20 cellular contexts compared by ENCODE assay signal in the genomic region with DNA sequence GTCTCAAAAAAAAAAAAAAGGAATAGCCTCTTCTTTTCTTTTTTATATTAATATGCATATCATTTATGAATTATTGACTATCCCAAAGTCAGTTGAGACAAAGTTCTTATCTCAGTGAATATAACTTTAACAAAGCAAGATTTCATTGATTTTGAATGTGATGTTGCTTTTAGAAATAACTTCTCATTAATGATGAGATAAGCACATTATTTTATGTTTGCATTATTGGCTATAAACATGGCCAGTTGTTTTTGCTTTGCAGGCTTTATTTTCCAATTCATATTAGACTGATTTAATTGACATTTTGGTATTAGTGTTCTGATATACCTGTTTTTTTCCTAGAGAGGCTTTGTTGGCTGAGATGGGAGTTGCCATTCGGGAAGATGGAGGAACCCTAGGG.
DNase-seq lines count a peak whose midpoint lies in the region; FAIRE-seq and TF ChIP-seq lines count a peak whose summit lies in the region.
"Had no signal": no experiment of that assay in that cellular context is flagged by ENCODE, and none has a peak within 500 bp of the region (broad histone marks: within the 10 kb centered on the region; RNA-seq: fewer than 3 reads in every experiment).

No MANE protein-coding gene starts in this region.

- FAIRE-seq in colon (lab: Jason Lieb, UNC), result peak; percentile 45

- H3K36me3 ChIP-seq in neutrophil (peaks cover 95% of the 10 kb centered on the region), urinary bladder (ENCODE audit: insufficient read depth) (peaks cover 2% of the 10 kb centered on the region)

- H3K4me1 ChIP-seq in neutrophil (ENCODE audit: control insufficient read depth in 1 of 2, insufficient read depth in 1 of 2, low read depth in 1 of 2, low read length in 1 of 2) (peaks cover 0 to 3% of the 10 kb centered on the region in 2 experiments), urinary bladder (ENCODE audit: insufficient read depth) (no peaks in the 10 kb centered on the region)

- H3K4me3 ChIP-seq in LNCaP clone FGC (ENCODE audit: low read depth, low read length) (peak overlapping the region; percentile 1; the same call in 1 of the 2 replicates), neutrophil (ENCODE audit: low read depth in 1 of 2, low read length in 1 of 2) (no peak overlapping the region), urinary bladder (ENCODE audit: low read depth, low read length) (no peak overlapping the region)
- H3K4me3 ChIP-seq: GM12878, GM23248, HAP-1 had no signal

- 93% methylated on average over 1 of the region's 1 CpG for WGBS in urinary bladder

- no peaks in the 10 kb centered on the region for H3K9me3 ChIP-seq in neutrophil
- H3K9me3 ChIP-seq: HAP-1 had no signal

- no peak for TF ChIP-seq CTCF in LNCaP clone FGC (IDR thresholded peaks at IDR 0.05; ENCODE audit: control insufficient read depth, extremely low read depth, insufficient read depth)
- no peak for TF ChIP-seq CTCF in neutrophil (IDR thresholded peaks at IDR 0.05)

- DNase-seq in LNCaP clone FGC (ENCODE audit: low read depth) (no peak), ureter (ENCODE audit: low spot score) (no peak), NCI-H774 (lab: John Stamatoyannopoulos, UW) (no peak)
- no peak for DNase-seq in stimulated activated CD4-positive, alpha-beta T cell treated with anti-CD3 and anti-CD28 coated beads, Interleukin-1b, Interleukin-23, amount 100 ng/mL, for 48 hours
- DNase-seq: CD4-positive, CD25-positive, alpha-beta regulatory T cell; COR-L47; DMS 273 treated with DMSO at 0.1 percent for 48 hours; DMS79 treated with DMSO at 0.1 percent for 48 hours; GM23248; NCI-H1694; NCI-H2081; NCI-H2171 treated with DMSO at 0.1 percent for 48 hours; NCI-H524 treated with DMSO at 0.1 percent for 48 hours; Right ventricle myocardium superior had no signal

- no peaks in the 10 kb centered on the region for H3K27me3 ChIP-seq in neutrophil

- H3K27ac ChIP-seq in neutrophil, result peak overlapping the region; percentile 56
- H3K27ac ChIP-seq in urinary bladder (ENCODE audit: low read depth), result peak overlapping the region; percentile 60
- H3K27ac ChIP-seq: GM23248, HL-60 had no signal
